15 cellular contexts compared by ENCODE assay signal in genomic region chr3:186975726-186976125, GRCh38. TPM values are rescaled to one million over a fixed set of nuclear protein-coding genes. Genes with fewer than 3 reads are reported as not detected.
DNase-seq lines count a peak whose midpoint lies in the region; ATAC-seq and TF ChIP-seq lines count a peak whose summit lies in the region.
"Had no signal": no experiment of that assay in that cellular context is flagged by ENCODE, and none has a peak within 500 bp of the region (broad histone marks: within the 10 kb centered on the region; RNA-seq: fewer than 3 reads in every experiment).

No MANE protein-coding gene starts in this region.

- H3K9me3 ChIP-seq in suprapubic skin: no peaks in the 10 kb centered on the region
- H3K9me3 ChIP-seq: SJSA1, transverse colon had no signal

- CTCF ChIA-PET in activated CD4-positive, alpha-beta T cell treated with anti-CD3 and anti-CD28 coated beads for 36 hours (lab: Charles Lee): interaction anchor here (1.0 kb wide), 1 partner anchor 18 kb away, joined by 4 read pairs; no protein-coding TSS in a partner anchor

- H3K27ac Mint-ChIP-seq in activated CD4-positive, alpha-beta T cell treated with anti-CD3 and anti-CD28 coated beads for 36 hours: peak overlapping the region; percentile 43
- no peak overlapping the region for H3K27ac Mint-ChIP-seq in activated CD4-positive, alpha-beta T cell treated with anti-CD3 and anti-CD28 coated beads, Interleukin-2, amount 10 ng/mL, durations not matched to agents 24 days and 14 days
- peak overlapping the region; percentile 51 to 68 for H3K27ac Mint-ChIP-seq in natural killer cell

- intact Hi-C loops in activated CD4-positive, alpha-beta T cell treated with anti-CD3 and anti-CD28 coated beads for 36 hours (cut with DNase I, micrococcal nuclease): no loop called here
- intact Hi-C loops in activated CD4-positive, alpha-beta T cell treated with anti-CD3 and anti-CD28 coated beads, Interleukin-2, amount 10 ng/mL, durations not matched to agents 24 days and 14 days (cut with micrococcal nuclease): no loop called here
- intact Hi-C loops in natural killer cell (cut with micrococcal nuclease): no loop called here

- H3K27ac ChIP-seq in cingulate gyrus (ENCODE audit: low read depth, low read length) (peak overlapping the region; percentile 31), suprapubic skin (peak overlapping the region; percentile 22)
- H3K27ac ChIP-seq: SJSA1, transverse colon had no signal

- no peaks in the 10 kb centered on the region for H3K9me3 Mint-ChIP-seq in activated CD4-positive, alpha-beta T cell treated with anti-CD3 and anti-CD28 coated beads for 36 hours (ENCODE audit: low read depth)
- no peaks in the 10 kb centered on the region for H3K9me3 Mint-ChIP-seq in activated CD4-positive, alpha-beta T cell treated with anti-CD3 and anti-CD28 coated beads, Interleukin-2, amount 10 ng/mL, durations not matched to agents 24 days and 14 days
- H3K9me3 Mint-ChIP-seq in natural killer cell: no peaks in the 10 kb centered on the region

- TF ChIP-seq POLR2A in suprapubic skin (IDR thresholded peaks at IDR 0.05): no peak

- no peak for TF ChIP-seq EP300 in suprapubic skin (IDR thresholded peaks at IDR 0.05)

- H3K36me3 ChIP-seq in suprapubic skin: no peaks in the 10 kb centered on the region
- H3K36me3 ChIP-seq: SJSA1, transverse colon had no signal

- WGBS in suprapubic skin: 88% methylated on average over 6 of the region's 6 CpGs

- no peak overlapping the region for H3K4me3 Mint-ChIP-seq in activated CD4-positive, alpha-beta T cell treated with anti-CD3 and anti-CD28 coated beads for 36 hours
- H3K4me3 Mint-ChIP-seq in activated CD4-positive, alpha-beta T cell treated with anti-CD3 and anti-CD28 coated beads, Interleukin-2, amount 10 ng/mL, durations not matched to agents 24 days and 14 days: no peak overlapping the region
- H3K4me3 Mint-ChIP-seq in natural killer cell: no peak overlapping the region

- DNase-seq in activated CD4-positive, alpha-beta T cell treated with anti-CD3 and anti-CD28 coated beads for 36 hours: no peak
- DNase-seq in activated CD4-positive, alpha-beta T cell treated with anti-CD3 and anti-CD28 coated beads, Interleukin-2, amount 10 ng/mL, durations not matched to agents 24 days and 14 days: no peak
- no peak for DNase-seq in natural killer cell
- DNase-seq in suprapubic skin (ENCODE audit: low spot score in 2 of 2): no peak
- DNase-seq in NCI-H748 treated with DMSO at 0.1 percent for 48 hours (lab: John Stamatoyannopoulos, UW): no peak
- no peak for DNase-seq in DMS53 treated with DMSO at 0.1 percent for 48 hours (lab: John Stamatoyannopoulos, UW; ENCODE audit: unreplicated experiment)
- DNase-seq: activated CD4-positive, alpha-beta T cell treated with anti-CD3 and anti-CD28 coated beads, Interleukin-2, amount 50 U/mL, for 4 hours; DMS53; NCI-H187; NCI-H510A; stimulated activated CD4-positive, alpha-beta T cell treated with anti-CD3 and anti-CD28 coated beads, Interleukin-4, amount 100 ng/mL, for 1 hour; transverse colon had no signal

- ATAC-seq in activated CD4-positive, alpha-beta T cell treated with anti-CD3 and anti-CD28 coated beads for 36 hours: no peak
- ATAC-seq in natural killer cell (no peak), HG02588 (IDR thresholded peaks at IDR 0.05; ENCODE audit: unreplicated experiment) (no peak)

- TF ChIP-seq CTCF in natural killer cell (IDR thresholded peaks at IDR 0.05) (no peak), suprapubic skin (IDR thresholded peaks at IDR 0.05) (no peak)

- no peaks in the 10 kb centered on the region for H3K27me3 Mint-ChIP-seq in activated CD4-positive, alpha-beta T cell treated with anti-CD3 and anti-CD28 coated beads for 36 hours
- H3K27me3 Mint-ChIP-seq in activated CD4-positive, alpha-beta T cell treated with anti-CD3 and anti-CD28 coated beads, Interleukin-2, amount 10 ng/mL, durations not matched to agents 24 days and 14 days: no peaks in the 10 kb centered on the region
- no peaks in the 10 kb centered on the region for H3K27me3 Mint-ChIP-seq in natural killer cell (ENCODE audit: low read depth in 2 of 2)

- POLR2A ChIA-PET in activated CD4-positive, alpha-beta T cell treated with anti-CD3 and anti-CD28 coated beads for 36 hours (lab: Charles Lee): no interaction called here

- peaks cover 41% of the 10 kb centered on the region for H3K36me3 Mint-ChIP-seq in activated CD4-positive, alpha-beta T cell treated with anti-CD3 and anti-CD28 coated beads for 36 hours (ENCODE audit: low read depth)
- peaks cover 67% of the 10 kb centered on the region for H3K36me3 Mint-ChIP-seq in activated CD4-positive, alpha-beta T cell treated with anti-CD3 and anti-CD28 coated beads, Interleukin-2, amount 10 ng/mL, durations not matched to agents 24 days and 14 days (ENCODE audit: low read depth)
- H3K36me3 Mint-ChIP-seq in natural killer cell: no peaks in the 10 kb centered on the region

- H3K4me1 Mint-ChIP-seq in activated CD4-positive, alpha-beta T cell treated with anti-CD3 and anti-CD28 coated beads for 36 hours: peaks cover 19% of the 10 kb centered on the region
- H3K4me1 Mint-ChIP-seq in activated CD4-positive, alpha-beta T cell treated with anti-CD3 and anti-CD28 coated beads, Interleukin-2, amount 10 ng/mL, durations not matched to agents 24 days and 14 days: peaks cover 22% of the 10 kb centered on the region
- peaks cover 47 to 55% of the 10 kb centered on the region in 2 donors for H3K4me1 Mint-ChIP-seq in natural killer cell

- no peak overlapping the region for H3K4me3 ChIP-seq in suprapubic skin
- H3K4me3 ChIP-seq: SJSA1, transverse colon had no signal

- H3K4me1 ChIP-seq in suprapubic skin: peaks cover 16% of the 10 kb centered on the region
- H3K4me1 ChIP-seq: SJSA1 had no signal

- no peaks in the 10 kb centered on the region for H3K27me3 ChIP-seq in suprapubic skin
- H3K27me3 ChIP-seq: SJSA1, transverse colon had no signal

RNA-seq across cellular contexts. Expression of gene ST6GAL1, which starts 45.4 kb away (rescaled TPM):
- 100 to 1,000 TPM in 1 of 2 experiments, 10 to 100 TPM in 1; 86.6 to 111 TPM for total RNA-seq in activated CD4-positive, alpha-beta T cell treated with anti-CD3 and anti-CD28 coated beads for 36 hours
- total RNA-seq in activated CD4-positive, alpha-beta T cell treated with anti-CD3 and anti-CD28 coated beads, Interleukin-2, amount 10 ng/mL, durations not matched to agents 24 days and 14 days: 128 and 132 TPM in 2 replicates
- 100 to 1,000 TPM; 121 to 182 (median 146) TPM for total RNA-seq in natural killer cell
- total RNA-seq in suprapubic skin: 10 to 100 TPM; 23.9 to 42.2 (median 31.9) TPM
